ENCODE assay signal across 1 cellular context in the genomic region with DNA sequence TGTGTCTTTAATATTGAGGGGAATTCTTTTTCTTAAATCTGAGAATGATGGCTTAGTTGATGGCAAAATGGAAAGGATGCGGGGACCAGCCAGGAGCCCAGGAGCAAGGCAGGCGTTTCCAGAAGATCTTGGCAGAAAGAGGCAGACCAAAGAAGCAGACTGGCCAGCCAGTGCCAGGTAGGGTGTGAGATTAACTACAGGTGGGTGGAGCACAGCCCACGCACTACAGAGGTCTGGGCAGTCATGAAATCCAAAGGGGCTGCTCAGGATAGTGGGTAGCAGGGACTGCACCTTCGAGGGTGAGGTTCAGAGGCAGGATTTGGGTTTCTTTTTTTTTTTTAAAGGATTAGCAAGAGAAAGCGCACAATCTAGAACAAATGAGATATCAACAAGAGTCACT.
TF ChIP-seq lines count a peak whose summit lies in the region.

No MANE protein-coding gene starts in this region.

TF ChIP-seq in GM23338, 12 proteins besides CTCF, POLR2A, EP300 and RAD21:
- no peak for TF ChIP-seq CREB1 (CRISPR knock-in tag; IDR thresholded peaks at IDR 0.05; ENCODE audit: low read depth)
- TF ChIP-seq EZH2 (IDR thresholded peaks at IDR 0.05; ENCODE audit: low read depth, unreplicated experiment): no peak
- no peak for TF ChIP-seq JUNB (IDR thresholded peaks at IDR 0.05; ENCODE audit: unreplicated experiment)
- TF ChIP-seq NANOG (IDR thresholded peaks at IDR 0.05; ENCODE audit: borderline replicate concordance): no peak
- no peak for TF ChIP-seq ZNF114 (CRISPR knock-in tag; IDR thresholded peaks at IDR 0.05)
- TF ChIP-seq EZH2phosphoT487 (IDR thresholded peaks at IDR 0.05; ENCODE audit: unreplicated experiment): no peak
- no peak for TF ChIP-seq POLR2AphosphoS5 (IDR thresholded peaks at IDR 0.05; ENCODE audit: low read depth)
- TF ChIP-seq, protein P1, sequence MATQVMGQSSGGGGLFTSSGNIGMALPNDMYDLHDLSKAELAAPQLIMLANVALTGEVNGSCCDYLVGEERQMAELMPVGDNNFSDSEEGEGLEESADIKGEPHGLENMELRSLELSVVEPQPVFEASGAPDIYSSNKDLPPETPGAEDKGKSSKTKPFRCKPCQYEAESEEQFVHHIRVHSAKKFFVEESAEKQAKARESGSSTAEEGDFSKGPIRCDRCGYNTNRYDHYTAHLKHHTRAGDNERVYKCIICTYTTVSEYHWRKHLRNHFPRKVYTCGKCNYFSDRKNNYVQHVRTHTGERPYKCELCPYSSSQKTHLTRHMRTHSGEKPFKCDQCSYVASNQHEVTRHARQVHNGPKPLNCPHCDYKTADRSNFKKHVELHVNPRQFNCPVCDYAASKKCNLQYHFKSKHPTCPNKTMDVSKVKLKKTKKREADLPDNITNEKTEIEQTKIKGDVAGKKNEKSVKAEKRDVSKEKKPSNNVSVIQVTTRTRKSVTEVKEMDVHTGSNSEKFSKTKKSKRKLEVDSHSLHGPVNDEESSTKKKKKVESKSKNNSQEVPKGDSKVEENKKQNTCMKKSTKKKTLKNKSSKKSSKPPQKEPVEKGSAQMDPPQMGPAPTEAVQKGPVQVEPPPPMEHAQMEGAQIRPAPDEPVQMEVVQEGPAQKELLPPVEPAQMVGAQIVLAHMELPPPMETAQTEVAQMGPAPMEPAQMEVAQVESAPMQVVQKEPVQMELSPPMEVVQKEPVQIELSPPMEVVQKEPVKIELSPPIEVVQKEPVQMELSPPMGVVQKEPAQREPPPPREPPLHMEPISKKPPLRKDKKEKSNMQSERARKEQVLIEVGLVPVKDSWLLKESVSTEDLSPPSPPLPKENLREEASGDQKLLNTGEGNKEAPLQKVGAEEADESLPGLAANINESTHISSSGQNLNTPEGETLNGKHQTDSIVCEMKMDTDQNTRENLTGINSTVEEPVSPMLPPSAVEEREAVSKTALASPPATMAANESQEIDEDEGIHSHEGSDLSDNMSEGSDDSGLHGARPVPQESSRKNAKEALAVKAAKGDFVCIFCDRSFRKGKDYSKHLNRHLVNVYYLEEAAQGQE (IDR thresholded peaks at IDR 0.05; ENCODE audit: unreplicated experiment): no peak
- no peak for TF ChIP-seq ZNF331 (CRISPR knock-in tag; IDR thresholded peaks at IDR 0.05; ENCODE audit: low read depth)
- TF ChIP-seq ZNF462 (CRISPR knock-in tag; IDR thresholded peaks at IDR 0.05): no peak
- TF ChIP-seq STAT1 (IDR thresholded peaks at IDR 0.05; ENCODE audit: unreplicated experiment): no peak
- no peak for TF ChIP-seq ETS1 (IDR thresholded peaks at IDR 0.05)
